Comparison of ENCODE assay signal across 3 cellular contexts in genomic region chr3:133015579-133015978, GRCh38. TPM values are rescaled to one million over a fixed set of nuclear protein-coding genes. Genes with fewer than 3 reads are reported as not detected.
"Had no signal": no experiment of that assay in that cellular context is flagged by ENCODE, and none has a peak within 500 bp of the region (broad histone marks: within the 10 kb centered on the region; RNA-seq: fewer than 3 reads in every experiment).

No MANE protein-coding gene starts in this region.

RNA-seq across cellular contexts. Expression of gene TMEM108, which starts 22.6 kb away (rescaled TPM):
- polyA plus RNA-seq: keratinocyte; mammary epithelial cell; naive thymus-derived CD4-positive, alpha-beta T cell had no signal
